29 cellular contexts compared by ENCODE assay signal in genomic region chr4:61194601-61195000, GRCh38. TPM values are rescaled to one million over a fixed set of nuclear protein-coding genes. Genes with fewer than 3 reads are reported as not detected.
"Had no signal": no experiment of that assay in that cellular context is flagged by ENCODE, and none has a peak within 500 bp of the region (broad histone marks: within the 10 kb centered on the region; RNA-seq: fewer than 3 reads in every experiment).

No MANE protein-coding gene starts in this region.

- H3K27me3 ChIP-seq: ovary, right lobe of liver, thyroid gland, upper lobe of left lung, vagina had no signal

- H3K79me2 ChIP-seq: parathyroid adenoma had no signal

- H3K4me2 ChIP-seq: neural progenitor cell had no signal

- H2AFZ ChIP-seq: neural progenitor cell, parathyroid adenoma had no signal

- H3K4me1 ChIP-seq: parathyroid adenoma, psoas muscle, right lobe of liver, sigmoid colon, thyroid gland, transverse colon, upper lobe of left lung had no signal

- H3K9me3 ChIP-seq: ovary, psoas muscle, right lobe of liver, sigmoid colon, thoracic aorta, thyroid gland, transverse colon, upper lobe of left lung, vagina had no signal

- H3K9ac ChIP-seq: neural progenitor cell, parathyroid adenoma had no signal

- DNase-seq: naive B cell; naive thymus-derived CD8-positive, alpha-beta T cell; nephron progenitor cell; occipital lobe; ovary; posterior cingulate gyrus; psoas muscle; right cardiac atrium; right lobe of liver; sigmoid colon; small intestine; stimulated activated CD4-positive, alpha-beta T cell treated with anti-CD3 and anti-CD28 coated beads, Interleukin-15, amount 100 ng/mL, for 24 hours; stimulated activated CD4-positive, alpha-beta T cell treated with anti-CD3 and anti-CD28 coated beads, Interleukin-2, amount 100 ng/mL, for 24 hours; stimulated activated CD4-positive, alpha-beta T cell treated with anti-CD3 and anti-CD28 coated beads, Interleukin-2, amount 100 ng/mL, for 48 hours; stimulated activated CD4-positive, alpha-beta T cell treated with anti-CD3 and anti-CD28 coated beads, Interleukin-4, amount 100 ng/mL, for 4 hours; stimulated activated CD8-positive, alpha-beta memory T cell treated with anti-CD3 and anti-CD28 coated beads, Interleukin-4, amount 100 ng/mL, for 48 hours; stimulated activated naive CD4-positive, alpha-beta T cell; stimulated activated naive CD8-positive, alpha-beta T cell treated with anti-CD3 and anti-CD28 coated beads, Interleukin-15, amount 100 ng/mL, for 72 hours; stimulated activated naive CD8-positive, alpha-beta T cell treated with anti-CD3 and anti-CD28 coated beads, Interleukin-15, Interleukin-2, amounts not matched to agents 100 U/mL and 50 U/mL, for 24 hours; substantia nigra; thyroid gland; transverse colon; upper lobe of left lung had no signal

- H3K27ac ChIP-seq: neural progenitor cell, ovary, parathyroid adenoma, psoas muscle, right lobe of liver, sigmoid colon, thoracic aorta, thyroid gland, transverse colon, upper lobe of left lung, vagina had no signal

- H3K36me3 ChIP-seq: neural progenitor cell, ovary, right lobe of liver, sigmoid colon, thoracic aorta, thyroid gland, transverse colon, upper lobe of left lung, vagina had no signal

- H3K4me3 ChIP-seq: neural progenitor cell, ovary, psoas muscle, right lobe of liver, sigmoid colon, thoracic aorta, thyroid gland, transverse colon, upper lobe of left lung, vagina had no signal

RNA-seq across cellular contexts. Expression of gene ADGRL3, which starts 5.5 kb away (rescaled TPM):
- total RNA-seq: naive thymus-derived CD8-positive, alpha-beta T cell; natural killer cell treated with Interleukin-12 subunit alpha and Interleukin-12 subunit beta and Interleukin-15 and Interleukin-18, amount 100 ng/mL, for 72 hours; osteoblast had no signal
- polyA plus RNA-seq: naive thymus-derived CD8-positive, alpha-beta T cell had no signal
